In the genomic region with DNA sequence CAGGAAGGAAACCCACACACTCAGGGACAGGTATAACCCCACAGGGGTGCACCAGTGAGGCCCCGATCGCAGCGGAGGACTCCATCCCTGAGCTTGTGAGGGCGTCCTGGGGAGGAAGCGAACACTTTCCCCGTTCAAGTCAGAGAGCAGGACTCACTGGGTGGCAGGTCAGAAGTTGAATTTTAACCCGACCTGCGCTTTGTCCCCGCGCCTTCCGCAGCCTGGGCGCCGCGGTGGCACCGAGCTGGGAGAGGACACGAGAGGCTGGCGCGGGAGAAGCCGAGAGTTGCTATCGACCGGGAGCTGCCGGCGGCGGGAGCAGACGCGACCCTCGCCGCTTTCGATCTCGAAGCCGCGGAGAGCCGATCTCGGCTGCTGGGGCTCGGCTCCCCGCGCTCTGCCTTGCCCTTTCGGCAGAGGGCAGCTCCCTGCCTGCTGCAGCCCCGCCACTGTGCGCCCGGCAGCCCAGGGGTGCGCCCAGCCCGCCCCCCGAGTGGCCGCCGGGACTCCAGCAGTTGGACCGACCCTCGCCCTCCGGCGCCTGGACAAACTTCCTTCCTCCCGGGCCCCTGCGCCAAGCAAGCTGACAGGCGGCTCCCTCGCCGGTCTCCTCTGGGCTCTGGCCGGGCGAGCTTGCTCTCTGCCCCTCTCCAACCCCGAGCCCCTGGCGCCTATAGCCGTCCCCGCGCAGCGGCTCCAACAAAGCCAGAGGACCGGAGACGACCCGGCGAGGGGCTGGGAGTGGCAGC, we compare ENCODE assay signal across 8 cellular contexts. TPM values are rescaled to one million over a fixed set of nuclear protein-coding genes. Genes with fewer than 3 reads are reported as not detected.
A peak's percentile ranks its signal among the peaks of the same experiment; 100 is the strongest.
DNase-seq lines count a peak whose midpoint lies in the region; ATAC-seq and TF ChIP-seq lines count a peak whose summit lies in the region.

No MANE protein-coding gene starts in this region.

- intact Hi-C loops in PC-9 (cut with micrococcal nuclease; ENCODE audit: unreplicated experiment): loop anchor here (10.0 kb wide), 1 partner anchor 102 kb away; no protein-coding TSS in a partner anchor
- intact Hi-C loops in mucosa of descending colon (cut with DNase I, micrococcal nuclease): no loop called here
- intact Hi-C loops in vagina (cut with DNase I): no loop called here

- no peaks in the 10 kb centered on the region for H3K79me2 ChIP-seq in PC-9 (ENCODE audit: low read depth)

- no peaks in the 10 kb centered on the region for H3F3A ChIP-seq in PC-9 (ENCODE audit: insufficient read depth, low read depth)

- peaks cover 9% of the 10 kb centered on the region for H3K27me3 ChIP-seq in PC-9 (ENCODE audit: insufficient read depth, low read depth)
- no peaks in the 10 kb centered on the region for H3K27me3 ChIP-seq in vagina

- CTCF ChIA-PET in PC-9 (lab: Charles Lee): no interaction called here

- H3K4me1 ChIP-seq in PC-9 (replicated peaks; ENCODE audit: insufficient read depth): no peaks in the 10 kb centered on the region
- no peaks in the 10 kb centered on the region for H3K4me1 ChIP-seq in mucosa of descending colon (ENCODE audit: low read depth)
- peaks cover 28% of the 10 kb centered on the region for H3K4me1 ChIP-seq in vagina

- no peaks in the 10 kb centered on the region for H3K9me3 ChIP-seq in PC-9 (ENCODE audit: insufficient read depth, low read depth)
- H3K9me3 ChIP-seq in mucosa of descending colon: no peaks in the 10 kb centered on the region
- H3K9me3 ChIP-seq in vagina: no peaks in the 10 kb centered on the region

- TF ChIP-seq CTCF in PC-9 (conservative IDR thresholded peaks at IDR 0.05): no peak
- TF ChIP-seq CTCF in mucosa of descending colon (IDR thresholded peaks at IDR 0.05): no peak
- no peak for TF ChIP-seq CTCF in vagina (IDR thresholded peaks at IDR 0.05)

- H3K9me2 ChIP-seq in PC-9 (ENCODE audit: insufficient read depth): no peaks in the 10 kb centered on the region

- H3K27ac ChIP-seq in PC-9: no peak overlapping the region
- H3K27ac ChIP-seq in vagina: peak overlapping the region; percentile 96

- DNase-seq in COR-L47 (lab: John Stamatoyannopoulos, UW): peak; percentile 34
- DNase-seq in PC-9: peak in 1 of 2 experiments; percentile 30
- DNase-seq in mucosa of descending colon: peak; percentile 43 to 68 (median 55)
- no peak for DNase-seq in vagina (ENCODE audit: extremely low spot score in 2 of 2)
- no peak for DNase-seq in A172 (ENCODE audit: low spot score)

- H3K36me3 ChIP-seq in PC-9 (ENCODE audit: low read depth): no peaks in the 10 kb centered on the region
- H3K36me3 ChIP-seq in mucosa of descending colon (ENCODE audit: low read depth): no peaks in the 10 kb centered on the region
- no peaks in the 10 kb centered on the region for H3K36me3 ChIP-seq in vagina

- ATAC-seq in GM19043 (IDR thresholded peaks at IDR 0.05; ENCODE audit: low read depth, unreplicated experiment) (peak; percentile 44), HG03095 (IDR thresholded peaks at IDR 0.05; ENCODE audit: unreplicated experiment) (peak; percentile 52), esophagus mucosa (peak; percentile 32), mucosa of descending colon (peak; percentile 77)

- peak overlapping the region; percentile 90 for H2AFZ ChIP-seq in PC-9

- POLR2A ChIA-PET in PC-9 (lab: Charles Lee; ENCODE audit: unreplicated experiment): no interaction called here

- no TSS peak for BruUV-seq in PC-9 (replicated peaks; lab: Mats Ljungman, UMichigan)

- no peaks in the 10 kb centered on the region for H4K20me1 ChIP-seq in PC-9 (ENCODE audit: insufficient read depth)

- TF ChIP-seq POLR2A in vagina (IDR thresholded peaks at IDR 0.05): no peak

- H3K4me3 ChIP-seq in PC-9 (peak overlapping the region; percentile 67), mucosa of descending colon (peak overlapping the region; percentile 22), vagina (peak overlapping the region; percentile 57 to 78)

- peak overlapping the region; percentile 96 for H3K4me2 ChIP-seq in PC-9

RNA-seq across cellular contexts. Expression of gene LIN7A, which starts 0.9 kb away (rescaled TPM):
- total RNA-seq in PC-9 (2021): not detected in 2 replicates
- 0.56 TPM for total RNA-seq in esophagus mucosa
- total RNA-seq in mucosa of descending colon: 1 to 10 TPM in 2 of 3 donors, under 1 TPM in 1; 0.36 to 4.1 (median 3.1) TPM
- 12.5 TPM for total RNA-seq in vagina
- total RNA-seq in A172 (2014; rRNA removed; shearing (Covaris generic)): 0.21 and 1.2 TPM in 2 replicates

Comparison
In these comparisons a context has a peak if more than half of its experiments do, and no peak if none do; other contexts are left out.
1. DNase-seq: peak in COR-L47 (single experiment) and mucosa of descending colon (3 of 3); none in vagina (0 of 2) and A172 (single experiment).
2. Peak in every context shown above with its lines, with median percentiles within 50 percentile points of each other: ATAC-seq and H3K4me3 ChIP-seq.